1 cellular context compared by ENCODE assay signal in the genomic region with DNA sequence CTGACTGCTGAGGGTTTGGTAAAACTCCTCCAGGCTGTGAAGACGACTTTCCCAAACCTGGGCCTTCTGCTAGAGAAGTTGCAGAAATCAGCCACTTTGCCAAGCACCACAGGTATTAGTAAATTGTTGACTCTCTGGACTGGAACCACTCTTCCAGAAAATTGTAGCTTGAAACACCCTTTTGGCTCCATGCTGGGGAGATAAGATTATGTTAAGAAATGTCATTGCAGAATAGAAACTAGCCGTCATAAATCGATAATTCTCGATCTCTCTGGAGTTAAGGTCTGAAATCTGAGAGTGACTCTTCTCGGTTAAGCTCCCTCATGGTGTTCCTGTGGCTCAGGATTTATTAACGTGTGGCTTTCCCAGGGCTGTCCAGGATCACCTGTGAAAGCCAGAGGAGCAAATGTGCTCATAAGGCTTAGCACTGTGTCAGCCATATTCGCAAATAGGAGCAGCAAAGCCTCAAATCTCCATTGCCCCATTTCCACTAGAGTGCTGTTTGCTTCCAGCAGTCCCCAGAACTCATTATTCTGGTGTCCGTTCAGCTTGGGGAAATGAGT.
A peak's percentile ranks its signal among the peaks of the same experiment; 100 is the strongest.
TF ChIP-seq lines count a peak whose summit lies in the region.

No MANE protein-coding gene starts in this region.

TF ChIP-seq in HEK293, 187 proteins besides CTCF, POLR2A, EP300 and RAD21 (continued from another document and continues in another):
- TF ChIP-seq, protein P1, sequence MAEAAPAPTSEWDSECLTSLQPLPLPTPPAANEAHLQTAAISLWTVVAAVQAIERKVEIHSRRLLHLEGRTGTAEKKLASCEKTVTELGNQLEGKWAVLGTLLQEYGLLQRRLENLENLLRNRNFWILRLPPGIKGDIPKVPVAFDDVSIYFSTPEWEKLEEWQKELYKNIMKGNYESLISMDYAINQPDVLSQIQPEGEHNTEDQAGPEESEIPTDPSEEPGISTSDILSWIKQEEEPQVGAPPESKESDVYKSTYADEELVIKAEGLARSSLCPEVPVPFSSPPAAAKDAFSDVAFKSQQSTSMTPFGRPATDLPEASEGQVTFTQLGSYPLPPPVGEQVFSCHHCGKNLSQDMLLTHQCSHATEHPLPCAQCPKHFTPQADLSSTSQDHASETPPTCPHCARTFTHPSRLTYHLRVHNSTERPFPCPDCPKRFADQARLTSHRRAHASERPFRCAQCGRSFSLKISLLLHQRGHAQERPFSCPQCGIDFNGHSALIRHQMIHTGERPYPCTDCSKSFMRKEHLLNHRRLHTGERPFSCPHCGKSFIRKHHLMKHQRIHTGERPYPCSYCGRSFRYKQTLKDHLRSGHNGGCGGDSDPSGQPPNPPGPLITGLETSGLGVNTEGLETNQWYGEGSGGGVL (tag by site-specific recombination; IDR thresholded peaks at IDR 0.05), result no peak
- TF ChIP-seq ZNF555 (tag by site-specific recombination; conservative IDR thresholded peaks at IDR 0.05) (no peak), ZNF660 (tag by site-specific recombination; IDR thresholded peaks at IDR 0.05) (no peak), ZNF19 (tag by site-specific recombination; IDR thresholded peaks at IDR 0.05; ENCODE audit: low read depth) (no peak), ZNF596 (tag by site-specific recombination; IDR thresholded peaks at IDR 0.05) (peak; percentile 35; the same call in 1 of the 2 replicates), FEZF1 (tag by site-specific recombination; IDR thresholded peaks at IDR 0.05) (peak; percentile 92), ZNF10 (tag by site-specific recombination; IDR thresholded peaks at IDR 0.05) (no peak), ZNF155 (tag by site-specific recombination; IDR thresholded peaks at IDR 0.05) (no peak), ZBTB17 (tag by site-specific recombination; IDR thresholded peaks at IDR 0.05) (peak; percentile 66), ZNF701 (tag by site-specific recombination; IDR thresholded peaks at IDR 0.05) (no peak), ZNF248 (tag by site-specific recombination; IDR thresholded peaks at IDR 0.05) (no peak), ZFP3 (tag by site-specific recombination; IDR thresholded peaks at IDR 0.05; ENCODE audit: low read depth) (no peak), ZNF514 (tag by site-specific recombination; IDR thresholded peaks at IDR 0.05) (no peak), ZNF623 (tag by site-specific recombination; IDR thresholded peaks at IDR 0.05) (no peak), ZNF211 (tag by site-specific recombination; IDR thresholded peaks at IDR 0.05; ENCODE audit: low read depth) (no peak), OSR2 (tag by site-specific recombination; IDR thresholded peaks at IDR 0.05) (peak; percentile 71; the same call in 1 of the 2 replicates), KLF7 (tag by site-specific recombination; IDR thresholded peaks at IDR 0.05; ENCODE audit: borderline replicate concordance) (no peak), ZNF560 (tag by site-specific recombination; IDR thresholded peaks at IDR 0.05; ENCODE audit: borderline replicate concordance) (no peak), ZNF658 (tag by site-specific recombination; IDR thresholded peaks at IDR 0.05) (no peak), IKZF3 (tag by site-specific recombination; IDR thresholded peaks at IDR 0.05) (0 out of 2 replicates have a peak, but pooled peaks have one; percentile 5), SP7 (tag by site-specific recombination; IDR thresholded peaks at IDR 0.05) (peak; percentile 93), ZNF629 (tag by site-specific recombination; IDR thresholded peaks at IDR 0.05) (0 out of 2 replicates have a peak, but pooled peaks have one; percentile 28), ZNF274 (IDR thresholded peaks at IDR 0.05; ENCODE audit: low read length) (no peak), ZNF274 (tag by site-specific recombination; IDR thresholded peaks at IDR 0.05; ENCODE audit: borderline replicate concordance) (no peak), ZIC2 (tag by site-specific recombination; IDR thresholded peaks at IDR 0.05) (peak; percentile 94), ZNF530 (tag by site-specific recombination; IDR thresholded peaks at IDR 0.05; ENCODE audit: low read depth) (no peak), ZNF791 (tag by site-specific recombination; IDR thresholded peaks at IDR 0.05) (no peak), ZNF174 (tag by site-specific recombination; IDR thresholded peaks at IDR 0.05) (no peak), ZNF843 (tag by site-specific recombination; IDR thresholded peaks at IDR 0.05) (peak; percentile 77), ZNF391 (tag by site-specific recombination; IDR thresholded peaks at IDR 0.05; ENCODE audit: borderline replicate concordance, low read depth) (no peak), ZEB2 (tag by site-specific recombination; IDR thresholded peaks at IDR 0.05) (no peak), TRIM28 (IDR thresholded peaks at IDR 0.05; ENCODE audit: borderline replicate concordance, low read length) (peak; percentile 22; the same call in 1 of the 2 replicates), ZNF311 (tag by site-specific recombination; IDR thresholded peaks at IDR 0.05; ENCODE audit: borderline replicate concordance) (no peak), ZNF239 (tag by site-specific recombination; IDR thresholded peaks at IDR 0.05) (no peak), ZNF785 (tag by site-specific recombination; IDR thresholded peaks at IDR 0.05) (no peak), ZNF626 (tag by site-specific recombination; IDR thresholded peaks at IDR 0.05) (no peak)
- TF ChIP-seq, protein P2, sequence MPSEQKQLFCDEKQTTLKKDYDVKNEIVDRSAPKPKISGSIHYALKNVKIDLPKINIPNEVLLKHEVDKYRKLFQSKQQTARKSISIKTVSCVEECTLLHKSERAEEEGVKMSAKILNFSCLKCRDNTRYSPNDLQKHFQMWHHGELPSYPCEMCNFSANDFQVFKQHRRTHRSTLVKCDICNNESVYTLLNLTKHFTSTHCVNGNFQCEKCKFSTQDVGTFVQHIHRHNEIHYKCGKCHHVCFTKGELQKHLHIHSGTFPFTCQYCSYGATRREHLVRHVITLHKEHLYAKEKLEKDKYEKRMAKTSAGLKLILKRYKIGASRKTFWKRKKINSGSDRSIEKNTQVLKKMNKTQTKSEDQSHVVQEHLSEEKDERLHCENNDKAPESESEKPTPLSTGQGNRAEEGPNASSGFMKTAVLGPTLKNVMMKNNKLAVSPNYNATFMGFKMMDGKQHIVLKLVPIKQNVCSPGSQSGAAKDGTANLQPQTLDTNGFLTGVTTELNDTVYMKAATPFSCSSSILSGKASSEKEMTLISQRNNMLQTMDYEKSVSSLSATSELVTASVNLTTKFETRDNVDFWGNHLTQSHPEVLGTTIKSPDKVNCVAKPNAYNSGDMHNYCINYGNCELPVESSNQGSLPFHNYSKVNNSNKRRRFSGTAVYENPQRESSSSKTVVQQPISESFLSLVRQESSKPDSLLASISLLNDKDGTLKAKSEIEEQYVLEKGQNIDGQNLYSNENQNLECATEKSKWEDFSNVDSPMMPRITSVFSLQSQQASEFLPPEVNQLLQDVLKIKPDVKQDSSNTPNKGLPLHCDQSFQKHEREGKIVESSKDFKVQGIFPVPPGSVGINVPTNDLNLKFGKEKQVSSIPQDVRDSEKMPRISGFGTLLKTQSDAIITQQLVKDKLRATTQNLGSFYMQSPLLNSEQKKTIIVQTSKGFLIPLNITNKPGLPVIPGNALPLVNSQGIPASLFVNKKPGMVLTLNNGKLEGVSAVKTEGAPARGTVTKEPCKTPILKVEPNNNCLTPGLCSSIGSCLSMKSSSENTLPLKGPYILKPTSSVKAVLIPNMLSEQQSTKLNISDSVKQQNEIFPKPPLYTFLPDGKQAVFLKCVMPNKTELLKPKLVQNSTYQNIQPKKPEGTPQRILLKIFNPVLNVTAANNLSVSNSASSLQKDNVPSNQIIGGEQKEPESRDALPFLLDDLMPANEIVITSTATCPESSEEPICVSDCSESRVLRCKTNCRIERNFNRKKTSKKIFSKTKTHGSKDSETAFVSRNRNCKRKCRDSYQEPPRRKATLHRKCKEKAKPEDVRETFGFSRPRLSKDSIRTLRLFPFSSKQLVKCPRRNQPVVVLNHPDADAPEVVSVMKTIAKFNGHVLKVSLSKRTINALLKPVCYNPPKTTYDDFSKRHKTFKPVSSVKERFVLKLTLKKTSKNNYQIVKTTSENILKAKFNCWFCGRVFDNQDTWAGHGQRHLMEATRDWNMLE (tag by site-specific recombination; conservative IDR thresholded peaks at IDR 0.05; ENCODE audit: low read depth), result no peak
- TF ChIP-seq, protein P3, sequence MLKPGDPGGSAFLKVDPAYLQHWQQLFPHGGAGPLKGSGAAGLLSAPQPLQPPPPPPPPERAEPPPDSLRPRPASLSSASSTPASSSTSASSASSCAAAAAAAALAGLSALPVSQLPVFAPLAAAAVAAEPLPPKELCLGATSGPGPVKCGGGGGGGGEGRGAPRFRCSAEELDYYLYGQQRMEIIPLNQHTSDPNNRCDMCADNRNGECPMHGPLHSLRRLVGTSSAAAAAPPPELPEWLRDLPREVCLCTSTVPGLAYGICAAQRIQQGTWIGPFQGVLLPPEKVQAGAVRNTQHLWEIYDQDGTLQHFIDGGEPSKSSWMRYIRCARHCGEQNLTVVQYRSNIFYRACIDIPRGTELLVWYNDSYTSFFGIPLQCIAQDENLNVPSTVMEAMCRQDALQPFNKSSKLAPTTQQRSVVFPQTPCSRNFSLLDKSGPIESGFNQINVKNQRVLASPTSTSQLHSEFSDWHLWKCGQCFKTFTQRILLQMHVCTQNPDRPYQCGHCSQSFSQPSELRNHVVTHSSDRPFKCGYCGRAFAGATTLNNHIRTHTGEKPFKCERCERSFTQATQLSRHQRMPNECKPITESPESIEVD (tag by site-specific recombination; IDR thresholded peaks at IDR 0.05), result peak; percentile 92
- TF ChIP-seq, protein P4, sequence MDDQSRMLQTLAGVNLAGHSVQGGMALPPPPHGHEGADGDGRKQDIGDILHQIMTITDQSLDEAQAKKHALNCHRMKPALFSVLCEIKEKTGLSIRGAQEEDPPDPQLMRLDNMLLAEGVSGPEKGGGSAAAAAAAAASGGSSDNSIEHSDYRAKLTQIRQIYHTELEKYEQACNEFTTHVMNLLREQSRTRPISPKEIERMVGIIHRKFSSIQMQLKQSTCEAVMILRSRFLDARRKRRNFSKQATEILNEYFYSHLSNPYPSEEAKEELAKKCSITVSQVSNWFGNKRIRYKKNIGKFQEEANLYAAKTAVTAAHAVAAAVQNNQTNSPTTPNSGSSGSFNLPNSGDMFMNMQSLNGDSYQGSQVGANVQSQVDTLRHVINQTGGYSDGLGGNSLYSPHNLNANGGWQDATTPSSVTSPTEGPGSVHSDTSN (CRISPR knock-in tag; IDR thresholded peaks at IDR 0.05), result no peak
- TF ChIP-seq, protein P5, sequence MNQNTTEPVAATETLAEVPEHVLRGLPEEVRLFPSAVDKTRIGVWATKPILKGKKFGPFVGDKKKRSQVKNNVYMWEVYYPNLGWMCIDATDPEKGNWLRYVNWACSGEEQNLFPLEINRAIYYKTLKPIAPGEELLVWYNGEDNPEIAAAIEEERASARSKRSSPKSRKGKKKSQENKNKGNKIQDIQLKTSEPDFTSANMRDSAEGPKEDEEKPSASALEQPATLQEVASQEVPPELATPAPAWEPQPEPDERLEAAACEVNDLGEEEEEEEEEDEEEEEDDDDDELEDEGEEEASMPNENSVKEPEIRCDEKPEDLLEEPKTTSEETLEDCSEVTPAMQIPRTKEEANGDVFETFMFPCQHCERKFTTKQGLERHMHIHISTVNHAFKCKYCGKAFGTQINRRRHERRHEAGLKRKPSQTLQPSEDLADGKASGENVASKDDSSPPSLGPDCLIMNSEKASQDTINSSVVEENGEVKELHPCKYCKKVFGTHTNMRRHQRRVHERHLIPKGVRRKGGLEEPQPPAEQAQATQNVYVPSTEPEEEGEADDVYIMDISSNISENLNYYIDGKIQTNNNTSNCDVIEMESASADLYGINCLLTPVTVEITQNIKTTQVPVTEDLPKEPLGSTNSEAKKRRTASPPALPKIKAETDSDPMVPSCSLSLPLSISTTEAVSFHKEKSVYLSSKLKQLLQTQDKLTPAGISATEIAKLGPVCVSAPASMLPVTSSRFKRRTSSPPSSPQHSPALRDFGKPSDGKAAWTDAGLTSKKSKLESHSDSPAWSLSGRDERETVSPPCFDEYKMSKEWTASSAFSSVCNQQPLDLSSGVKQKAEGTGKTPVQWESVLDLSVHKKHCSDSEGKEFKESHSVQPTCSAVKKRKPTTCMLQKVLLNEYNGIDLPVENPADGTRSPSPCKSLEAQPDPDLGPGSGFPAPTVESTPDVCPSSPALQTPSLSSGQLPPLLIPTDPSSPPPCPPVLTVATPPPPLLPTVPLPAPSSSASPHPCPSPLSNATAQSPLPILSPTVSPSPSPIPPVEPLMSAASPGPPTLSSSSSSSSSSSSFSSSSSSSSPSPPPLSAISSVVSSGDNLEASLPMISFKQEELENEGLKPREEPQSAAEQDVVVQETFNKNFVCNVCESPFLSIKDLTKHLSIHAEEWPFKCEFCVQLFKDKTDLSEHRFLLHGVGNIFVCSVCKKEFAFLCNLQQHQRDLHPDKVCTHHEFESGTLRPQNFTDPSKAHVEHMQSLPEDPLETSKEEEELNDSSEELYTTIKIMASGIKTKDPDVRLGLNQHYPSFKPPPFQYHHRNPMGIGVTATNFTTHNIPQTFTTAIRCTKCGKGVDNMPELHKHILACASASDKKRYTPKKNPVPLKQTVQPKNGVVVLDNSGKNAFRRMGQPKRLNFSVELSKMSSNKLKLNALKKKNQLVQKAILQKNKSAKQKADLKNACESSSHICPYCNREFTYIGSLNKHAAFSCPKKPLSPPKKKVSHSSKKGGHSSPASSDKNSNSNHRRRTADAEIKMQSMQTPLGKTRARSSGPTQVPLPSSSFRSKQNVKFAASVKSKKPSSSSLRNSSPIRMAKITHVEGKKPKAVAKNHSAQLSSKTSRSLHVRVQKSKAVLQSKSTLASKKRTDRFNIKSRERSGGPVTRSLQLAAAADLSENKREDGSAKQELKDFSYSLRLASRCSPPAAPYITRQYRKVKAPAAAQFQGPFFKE (tag by site-specific recombination; IDR thresholded peaks at IDR 0.05; ENCODE audit: borderline replicate concordance), result no peak
- TF ChIP-seq, protein P6, sequence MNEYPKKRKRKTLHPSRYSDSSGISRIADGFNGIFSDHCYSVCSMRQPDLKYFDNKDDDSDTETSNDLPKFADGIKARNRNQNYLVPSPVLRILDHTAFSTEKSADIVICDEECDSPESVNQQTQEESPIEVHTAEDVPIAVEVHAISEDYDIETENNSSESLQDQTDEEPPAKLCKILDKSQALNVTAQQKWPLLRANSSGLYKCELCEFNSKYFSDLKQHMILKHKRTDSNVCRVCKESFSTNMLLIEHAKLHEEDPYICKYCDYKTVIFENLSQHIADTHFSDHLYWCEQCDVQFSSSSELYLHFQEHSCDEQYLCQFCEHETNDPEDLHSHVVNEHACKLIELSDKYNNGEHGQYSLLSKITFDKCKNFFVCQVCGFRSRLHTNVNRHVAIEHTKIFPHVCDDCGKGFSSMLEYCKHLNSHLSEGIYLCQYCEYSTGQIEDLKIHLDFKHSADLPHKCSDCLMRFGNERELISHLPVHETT (tag by site-specific recombination; IDR thresholded peaks at IDR 0.05), result no peak
